Comparison of ENCODE assay signal across 1 cellular context in genomic region chrX:119871599-119872395, GRCh38.
TF ChIP-seq lines count a peak whose summit lies in the region.

Gene NDUFA1, plus strand, starts transcription at chrX:119871832. Its CDS starts 80 bp downstream, at chrX:119871912.
Gene RNF113A, minus strand, starts transcription at chrX:119871733. Its CDS starts 120 bp downstream, at chrX:119871613.

TF ChIP-seq in HepG2, 621 proteins besides CTCF, POLR2A, EP300 and RAD21 (continued from another document and continues in another):
- TF ChIP-seq ZNF639 (CRISPR knock-in tag; conservative IDR thresholded peaks at IDR 0.05) (peak; percentile 61; the same call in 1 of the 2 replicates), RNF2 (conservative IDR thresholded peaks at IDR 0.05; ENCODE audit: low read depth) (no peak), HIVEP1 (CRISPR knock-in tag; IDR thresholded peaks at IDR 0.05) (no peak), NR1H2 (CRISPR knock-in tag; IDR thresholded peaks at IDR 0.05; ENCODE audit: borderline replicate concordance, low read depth) (no peak), ELF4 (CRISPR knock-in tag; IDR thresholded peaks at IDR 0.05; ENCODE audit: borderline replicate concordance) (peak; percentile 64; the same call in 1 of the 2 replicates), ZNF570 (CRISPR knock-in tag; IDR thresholded peaks at IDR 0.05; ENCODE audit: borderline replicate concordance) (no peak), ZBTB25 (CRISPR knock-in tag; IDR thresholded peaks at IDR 0.05) (0 out of 2 replicates have a peak, but pooled peaks have one; percentile 20), ARHGAP35 (CRISPR knock-in tag; IDR thresholded peaks at IDR 0.05; ENCODE audit: borderline replicate concordance) (no peak), NCOA1 (CRISPR knock-in tag; IDR thresholded peaks at IDR 0.05) (no peak), REPIN1 (CRISPR knock-in tag; IDR thresholded peaks at IDR 0.05; ENCODE audit: borderline replicate concordance, low read depth) (peak; percentile 57; the same call in 1 of the 2 replicates), RBFOX2 (IDR thresholded peaks at IDR 0.05; ENCODE audit: low read depth, low read length) (peak; percentile 87), USF2 (IDR thresholded peaks at IDR 0.05; ENCODE audit: low read depth, low read length) (no peak), USF2 (CRISPR knock-in tag; IDR thresholded peaks at IDR 0.05; ENCODE audit: borderline replicate concordance) (no peak), NFRKB (IDR thresholded peaks at IDR 0.05) (no peak), ZZZ3 (CRISPR knock-in tag; IDR thresholded peaks at IDR 0.05; ENCODE audit: borderline replicate concordance) (peak; percentile 44; the same call in 1 of the 2 replicates), PRDM15 (CRISPR knock-in tag; IDR thresholded peaks at IDR 0.05) (0 out of 2 replicates have a peak, but pooled peaks have one; percentile 32), GABPB1 (CRISPR knock-in tag; IDR thresholded peaks at IDR 0.05) (peak; percentile 92), HDAC2 (CRISPR knock-in tag; IDR thresholded peaks at IDR 0.05) (peak; percentile 32), GABPA (IDR thresholded peaks at IDR 0.05; ENCODE audit: low read depth, low read length) (peak; percentile 54), GABPA (CRISPR knock-in tag; IDR thresholded peaks at IDR 0.05; ENCODE audit: low read depth) (peak; percentile 85), CEBPG (CRISPR knock-in tag; IDR thresholded peaks at IDR 0.05) (peak; percentile 38), KLF9 (CRISPR knock-in tag; IDR thresholded peaks at IDR 0.05; ENCODE audit: low read depth) (no peak), LCORL (IDR thresholded peaks at IDR 0.05) (no peak), LCORL (CRISPR knock-in tag; IDR thresholded peaks at IDR 0.05) (no peak), ATM (IDR thresholded peaks at IDR 0.05; ENCODE audit: borderline replicate concordance) (no peak), ZNF543 (CRISPR knock-in tag; IDR thresholded peaks at IDR 0.05) (0 out of 2 replicates have a peak, but pooled peaks have one; percentile 39), ZFY (CRISPR knock-in tag; IDR thresholded peaks at IDR 0.05) (peak; percentile 98), HOXA3 (CRISPR knock-in tag; IDR thresholded peaks at IDR 0.05) (peak; percentile 86), SALL1 (CRISPR knock-in tag; IDR thresholded peaks at IDR 0.05) (peak; percentile 69), PRPF4 (IDR thresholded peaks at IDR 0.05; ENCODE audit: low read depth, low read length, poor library complexity, severe bottlenecking) (no peak), ZNF256 (CRISPR knock-in tag; conservative IDR thresholded peaks at IDR 0.05) (0 out of 2 replicates have a peak, but pooled peaks have one; percentile 73), ZBED4 (CRISPR knock-in tag; IDR thresholded peaks at IDR 0.05; ENCODE audit: borderline replicate concordance) (0 out of 2 replicates have a peak, but pooled peaks have one; percentile 21), NCOA2 (CRISPR knock-in tag; IDR thresholded peaks at IDR 0.05) (0 out of 2 replicates have a peak, but pooled peaks have one; percentile 9), CSRNP1 (CRISPR knock-in tag; IDR thresholded peaks at IDR 0.05) (no peak), MAFG (CRISPR knock-in tag; IDR thresholded peaks at IDR 0.05) (no peak), ZNF629 (CRISPR knock-in tag; conservative IDR thresholded peaks at IDR 0.05) (0 out of 2 replicates have a peak, but pooled peaks have one; percentile 12), HDAC1 (CRISPR knock-in tag; IDR thresholded peaks at IDR 0.05) (peak; percentile 77; the same call in 1 of the 2 replicates), GTF2F1 (IDR thresholded peaks at IDR 0.05; ENCODE audit: low read length) (no peak), PHF8 (CRISPR knock-in tag; IDR thresholded peaks at IDR 0.05) (peak; percentile 81), ZFP36L2 (CRISPR knock-in tag; IDR thresholded peaks at IDR 0.05) (no peak), MEIS1 (CRISPR knock-in tag; IDR thresholded peaks at IDR 0.05; ENCODE audit: borderline replicate concordance) (0 out of 2 replicates have a peak, but pooled peaks have one; percentile 14), ZNF20 (CRISPR knock-in tag; IDR thresholded peaks at IDR 0.05) (no peak), ZNF709 (CRISPR knock-in tag; IDR thresholded peaks at IDR 0.05) (peak; percentile 31; the same call in 1 of the 2 replicates)
- TF ChIP-seq, protein P1, sequence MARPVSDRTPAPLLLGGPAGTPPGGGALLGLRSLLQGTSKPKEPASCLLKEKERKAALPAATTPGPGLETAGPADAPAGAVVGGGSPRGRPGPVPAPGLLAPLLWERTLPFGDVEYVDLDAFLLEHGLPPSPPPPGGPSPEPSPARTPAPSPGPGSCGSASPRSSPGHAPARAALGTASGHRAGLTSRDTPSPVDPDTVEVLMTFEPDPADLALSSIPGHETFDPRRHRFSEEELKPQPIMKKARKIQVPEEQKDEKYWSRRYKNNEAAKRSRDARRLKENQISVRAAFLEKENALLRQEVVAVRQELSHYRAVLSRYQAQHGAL (CRISPR knock-in tag; IDR thresholded peaks at IDR 0.05; ENCODE audit: not compliant biosample characterization), result peak; percentile 79
- TF ChIP-seq, protein P2, sequence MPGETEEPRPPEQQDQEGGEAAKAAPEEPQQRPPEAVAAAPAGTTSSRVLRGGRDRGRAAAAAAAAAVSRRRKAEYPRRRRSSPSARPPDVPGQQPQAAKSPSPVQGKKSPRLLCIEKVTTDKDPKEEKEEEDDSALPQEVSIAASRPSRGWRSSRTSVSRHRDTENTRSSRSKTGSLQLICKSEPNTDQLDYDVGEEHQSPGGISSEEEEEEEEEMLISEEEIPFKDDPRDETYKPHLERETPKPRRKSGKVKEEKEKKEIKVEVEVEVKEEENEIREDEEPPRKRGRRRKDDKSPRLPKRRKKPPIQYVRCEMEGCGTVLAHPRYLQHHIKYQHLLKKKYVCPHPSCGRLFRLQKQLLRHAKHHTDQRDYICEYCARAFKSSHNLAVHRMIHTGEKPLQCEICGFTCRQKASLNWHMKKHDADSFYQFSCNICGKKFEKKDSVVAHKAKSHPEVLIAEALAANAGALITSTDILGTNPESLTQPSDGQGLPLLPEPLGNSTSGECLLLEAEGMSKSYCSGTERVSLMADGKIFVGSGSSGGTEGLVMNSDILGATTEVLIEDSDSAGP (CRISPR knock-in tag; IDR thresholded peaks at IDR 0.05; ENCODE audit: borderline replicate concordance), result peak; percentile 70
- TF ChIP-seq, protein P3, sequence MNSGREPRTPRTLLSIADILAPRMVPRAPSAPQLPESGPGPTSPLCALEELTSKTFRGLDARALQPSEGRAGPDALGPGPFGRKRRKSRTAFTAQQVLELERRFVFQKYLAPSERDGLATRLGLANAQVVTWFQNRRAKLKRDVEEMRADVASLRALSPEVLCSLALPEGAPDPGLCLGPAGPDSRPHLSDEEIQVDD (CRISPR knock-in tag; IDR thresholded peaks at IDR 0.05; ENCODE audit: borderline replicate concordance), result peak; percentile 36; the same call in 1 of the 2 replicates
- TF ChIP-seq, protein P4, sequence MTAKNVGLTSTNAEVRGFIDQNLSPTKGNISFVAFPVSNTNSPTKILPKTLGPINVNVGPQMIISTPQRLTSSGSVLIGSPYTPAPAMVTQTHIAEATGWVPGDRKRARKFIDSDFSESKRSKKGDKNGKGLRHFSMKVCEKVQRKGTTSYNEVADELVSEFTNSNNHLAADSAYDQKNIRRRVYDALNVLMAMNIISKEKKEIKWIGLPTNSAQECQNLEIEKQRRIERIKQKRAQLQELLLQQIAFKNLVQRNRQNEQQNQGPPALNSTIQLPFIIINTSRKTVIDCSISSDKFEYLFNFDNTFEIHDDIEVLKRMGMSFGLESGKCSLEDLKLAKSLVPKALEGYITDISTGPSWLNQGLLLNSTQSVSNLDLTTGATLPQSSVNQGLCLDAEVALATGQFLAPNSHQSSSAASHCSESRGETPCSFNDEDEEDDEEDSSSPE (CRISPR knock-in tag; IDR thresholded peaks at IDR 0.05), result peak; percentile 27; the same call in 1 of the 2 replicates
